12 cellular contexts compared by ENCODE assay signal in genomic region chr14:68535404-68536024, GRCh38.
DNase-seq lines count a peak whose midpoint lies in the region; ATAC-seq and TF ChIP-seq lines count a peak whose summit lies in the region.
"Had no signal": no experiment of that assay in that cellular context is flagged by ENCODE, and none has a peak within 500 bp of the region (broad histone marks: within the 10 kb centered on the region; RNA-seq: fewer than 3 reads in every experiment).

No MANE protein-coding gene starts in this region.

- H3K4me3 Mint-ChIP-seq in chondrocyte (ENCODE audit: unreplicated experiment) (no peak overlapping the region), mesothelial cell of epicardium (no peak overlapping the region)

- peaks cover 4% of the 10 kb centered on the region; the same call in 1 of the 2 replicates for H3K9me3 ChIP-seq in AG04450 (ENCODE audit: control insufficient read depth, insufficient read depth, low read length)
- H3K9me3 ChIP-seq: body of pancreas had no signal

- CTCF ChIA-PET in AG04450 (lab: Charles Lee), result no interaction called here

- DNase-seq in AG04450 (ENCODE audit: low read depth, low spot score) (peak; percentile 59), LoVo (ENCODE audit: low spot score) (peak; percentile 67), chondrocyte (ENCODE audit: low spot score) (no peak), mesothelial cell of epicardium (ENCODE audit: low spot score in 2 of 2, unreplicated experiment in 2 of 2) (no peak), NCI-H2227 treated with DMSO at 0.1 percent for 48 hours (lab: John Stamatoyannopoulos, UW) (no peak), NCI-H446 treated with DMSO at 0.1 percent for 48 hours (lab: John Stamatoyannopoulos, UW) (no peak)
- no peak for DNase-seq in stimulated activated CD4-positive, alpha-beta T cell treated with anti-CD3 and anti-CD28 coated beads, Interleukin-2, amount 100 ng/mL, for 48 hours
- DNase-seq: body of pancreas, NCI-H1417 treated with DMSO at 0.1 percent for 48 hours had no signal

- H3K4me1 Mint-ChIP-seq in chondrocyte (ENCODE audit: low read depth), result peaks cover 29% of the 10 kb centered on the region
- peaks cover 26% of the 10 kb centered on the region for H3K4me1 Mint-ChIP-seq in mesothelial cell of epicardium

- no peaks in the 10 kb centered on the region for H3K27me3 ChIP-seq in AG04450 (ENCODE audit: control insufficient read depth, insufficient read depth, low read length)
- H3K27me3 ChIP-seq: BLaER1 treated with 17β-estradiol and CSF1 and Interleukin-3, amounts not matched to agents 10 nM and 100 nM; body of pancreas; right atrium auricular region had no signal

- H3K9me3 Mint-ChIP-seq in chondrocyte (ENCODE audit: low read depth), result peaks cover 10% of the 10 kb centered on the region
- peaks cover 32% of the 10 kb centered on the region for H3K9me3 Mint-ChIP-seq in mesothelial cell of epicardium

- H3K27ac ChIP-seq in AG04450 (ENCODE audit: low read depth, low read length), result peak overlapping the region; percentile 65
- H3K27ac ChIP-seq: BLaER1 treated with 17β-estradiol and CSF1 and Interleukin-3, amounts not matched to agents 10 nM and 100 nM; body of pancreas; right atrium auricular region had no signal

- no peaks in the 10 kb centered on the region for H3K27me3 Mint-ChIP-seq in chondrocyte (ENCODE audit: low read depth)
- no peaks in the 10 kb centered on the region for H3K27me3 Mint-ChIP-seq in mesothelial cell of epicardium (ENCODE audit: low read depth)

- no peak overlapping the region for H3K4me3 ChIP-seq in AG04450 (ENCODE audit: low read depth, low read length)
- H3K4me3 ChIP-seq: BLaER1 treated with 17β-estradiol and CSF1 and Interleukin-3, amounts not matched to agents 10 nM and 100 nM; body of pancreas; right atrium auricular region had no signal

- H3K27ac Mint-ChIP-seq in chondrocyte (ENCODE audit: unreplicated experiment) (peak overlapping the region; percentile 92), mesothelial cell of epicardium (peak overlapping the region; percentile 13)

- POLR2A ChIA-PET in AG04450 (lab: Yijun Ruan, JAX), result interaction anchor here (0.6 kb wide), 1 partner anchor 258 kb away, joined by 3 read pairs; the partner anchor contains the start of gene ZFP36L1

- H3K36me3 Mint-ChIP-seq in chondrocyte (ENCODE audit: low read depth) (peaks cover 5% of the 10 kb centered on the region), mesothelial cell of epicardium (peaks cover 23% of the 10 kb centered on the region)

- ATAC-seq in HG03025 (IDR thresholded peaks at IDR 0.05; ENCODE audit: low FRiP score, unreplicated experiment), result no peak
- ATAC-seq: body of pancreas had no signal

- TF ChIP-seq CTCF in AG04450 (IDR thresholded peaks at IDR 0.05; ENCODE audit: low read depth, low read length) (no peak), chondrocyte (IDR thresholded peaks at IDR 0.05) (peak; percentile 11), mesothelial cell of epicardium (IDR thresholded peaks at IDR 0.05; ENCODE audit: unreplicated experiment) (no peak)

Comparison
In these comparisons a context has a peak if more than half of its experiments do, and no peak if none do; other contexts are left out.
1. DNase-seq: peak in AG04450 (single experiment) and LoVo (single experiment); none in chondrocyte (single experiment), mesothelial cell of epicardium (0 of 2), NCI-H2227 treated with DMSO at 0.1 percent for 48 hours (single experiment), NCI-H446 treated with DMSO at 0.1 percent for 48 hours (single experiment) and stimulated activated CD4-positive, alpha-beta T cell treated with anti-CD3 and anti-CD28 coated beads, Interleukin-2, amount 100 ng/mL, for 48 hours (0 of 2).